In genomic region chr7:26525413-26526287, GRCh38 we compare ENCODE assay signal across 1 cellular context.
TF ChIP-seq lines count a peak whose summit lies in the region.

No MANE protein-coding gene starts in this region.

TF ChIP-seq in GM23338, 12 proteins besides CTCF, POLR2A, EP300 and RAD21 (continued from another document):
- TF ChIP-seq, protein P1, sequence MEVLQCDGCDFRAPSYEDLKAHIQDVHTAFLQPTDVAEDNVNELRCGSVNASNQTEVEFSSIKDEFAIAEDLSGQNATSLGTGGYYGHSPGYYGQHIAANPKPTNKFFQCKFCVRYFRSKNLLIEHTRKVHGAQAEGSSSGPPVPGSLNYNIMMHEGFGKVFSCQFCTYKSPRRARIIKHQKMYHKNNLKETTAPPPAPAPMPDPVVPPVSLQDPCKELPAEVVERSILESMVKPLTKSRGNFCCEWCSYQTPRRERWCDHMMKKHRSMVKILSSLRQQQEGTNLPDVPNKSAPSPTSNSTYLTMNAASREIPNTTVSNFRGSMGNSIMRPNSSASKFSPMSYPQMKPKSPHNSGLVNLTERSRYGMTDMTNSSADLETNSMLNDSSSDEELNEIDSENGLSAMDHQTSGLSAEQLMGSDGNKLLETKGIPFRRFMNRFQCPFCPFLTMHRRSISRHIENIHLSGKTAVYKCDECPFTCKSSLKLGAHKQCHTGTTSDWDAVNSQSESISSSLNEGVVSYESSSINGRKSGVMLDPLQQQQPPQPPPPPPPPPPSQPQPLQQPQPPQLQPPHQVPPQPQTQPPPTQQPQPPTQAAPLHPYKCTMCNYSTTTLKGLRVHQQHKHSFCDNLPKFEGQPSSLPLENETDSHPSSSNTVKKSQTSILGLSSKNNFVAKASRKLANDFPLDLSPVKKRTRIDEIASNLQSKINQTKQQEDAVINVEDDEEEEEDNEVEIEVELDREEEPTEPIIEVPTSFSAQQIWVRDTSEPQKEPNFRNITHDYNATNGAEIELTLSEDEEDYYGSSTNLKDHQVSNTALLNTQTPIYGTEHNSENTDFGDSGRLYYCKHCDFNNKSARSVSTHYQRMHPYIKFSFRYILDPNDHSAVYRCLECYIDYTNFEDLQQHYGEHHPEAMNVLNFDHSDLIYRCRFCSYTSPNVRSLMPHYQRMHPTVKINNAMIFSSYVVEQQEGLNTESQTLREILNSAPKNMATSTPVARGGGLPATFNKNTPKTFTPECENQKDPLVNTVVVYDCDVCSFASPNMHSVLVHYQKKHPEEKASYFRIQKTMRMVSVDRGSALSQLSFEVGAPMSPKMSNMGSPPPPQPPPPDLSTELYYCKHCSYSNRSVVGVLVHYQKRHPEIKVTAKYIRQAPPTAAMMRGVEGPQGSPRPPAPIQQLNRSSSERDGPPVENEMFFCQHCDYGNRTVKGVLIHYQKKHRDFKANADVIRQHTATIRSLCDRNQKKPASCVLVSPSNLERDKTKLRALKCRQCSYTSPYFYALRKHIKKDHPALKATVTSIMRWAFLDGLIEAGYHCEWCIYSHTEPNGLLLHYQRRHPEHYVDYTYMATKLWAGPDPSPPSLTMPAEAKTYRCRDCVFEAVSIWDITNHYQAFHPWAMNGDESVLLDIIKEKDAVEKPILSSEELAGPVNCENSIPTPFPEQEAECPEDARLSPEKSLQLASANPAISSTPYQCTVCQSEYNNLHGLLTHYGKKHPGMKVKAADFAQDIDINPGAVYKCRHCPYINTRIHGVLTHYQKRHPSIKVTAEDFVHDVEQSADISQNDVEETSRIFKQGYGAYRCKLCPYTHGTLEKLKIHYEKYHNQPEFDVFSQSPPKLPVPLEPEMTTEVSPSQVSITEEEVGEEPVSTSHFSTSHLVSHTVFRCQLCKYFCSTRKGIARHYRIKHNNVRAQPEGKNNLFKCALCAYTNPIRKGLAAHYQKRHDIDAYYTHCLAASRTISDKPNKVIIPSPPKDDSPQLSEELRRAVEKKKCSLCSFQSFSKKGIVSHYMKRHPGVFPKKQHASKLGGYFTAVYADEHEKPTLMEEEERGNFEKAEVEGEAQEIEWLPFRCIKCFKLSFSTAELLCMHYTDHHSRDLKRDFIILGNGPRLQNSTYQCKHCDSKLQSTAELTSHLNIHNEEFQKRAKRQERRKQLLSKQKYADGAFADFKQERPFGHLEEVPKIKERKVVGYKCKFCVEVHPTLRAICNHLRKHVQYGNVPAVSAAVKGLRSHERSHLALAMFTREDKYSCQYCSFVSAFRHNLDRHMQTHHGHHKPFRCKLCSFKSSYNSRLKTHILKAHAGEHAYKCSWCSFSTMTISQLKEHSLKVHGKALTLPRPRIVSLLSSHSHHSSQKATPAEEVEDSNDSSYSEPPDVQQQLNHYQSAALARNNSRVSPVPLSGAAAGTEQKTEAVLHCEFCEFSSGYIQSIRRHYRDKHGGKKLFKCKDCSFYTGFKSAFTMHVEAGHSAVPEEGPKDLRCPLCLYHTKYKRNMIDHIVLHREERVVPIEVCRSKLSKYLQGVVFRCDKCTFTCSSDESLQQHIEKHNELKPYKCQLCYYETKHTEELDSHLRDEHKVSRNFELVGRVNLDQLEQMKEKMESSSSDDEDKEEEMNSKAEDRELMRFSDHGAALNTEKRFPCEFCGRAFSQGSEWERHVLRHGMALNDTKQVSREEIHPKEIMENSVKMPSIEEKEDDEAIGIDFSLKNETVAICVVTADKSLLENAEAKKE (CRISPR knock-in tag; IDR thresholded peaks at IDR 0.05) = no peak
- TF ChIP-seq ZNF331 (CRISPR knock-in tag; IDR thresholded peaks at IDR 0.05; ENCODE audit: low read depth) = no peak
- no peak for TF ChIP-seq JUNB (IDR thresholded peaks at IDR 0.05; ENCODE audit: unreplicated experiment)
